Comparison of ENCODE assay signal across 16 cellular contexts in genomic region chr12:46921048-46921753, GRCh38.
DNase-seq lines count a peak whose midpoint lies in the region; ATAC-seq and TF ChIP-seq lines count a peak whose summit lies in the region.
"Had no signal": no experiment of that assay in that cellular context is flagged by ENCODE, and none has a peak within 500 bp of the region (broad histone marks: within the 10 kb centered on the region; RNA-seq: fewer than 3 reads in every experiment).

No MANE protein-coding gene starts in this region.

- intact Hi-C loops in MCF 10A (cut with micrococcal nuclease) = no loop called here
- intact Hi-C loops in breast epithelium (cut with DNase I; ENCODE audit: low total_unique reads) = loop anchor here (2.0 kb wide), 1 partner anchor 76 kb away; no protein-coding TSS in a partner anchor
- intact Hi-C loops in vagina (cut with DNase I) = no loop called here

- H4K20me1 ChIP-seq in SK-N-SH (ENCODE audit: insufficient read depth) = no peaks in the 10 kb centered on the region

- peak overlapping the region; percentile 71 for H3K27ac Mint-ChIP-seq in MCF 10A (ENCODE audit: low read depth, unreplicated experiment)
- H3K27ac Mint-ChIP-seq: stimulated activated naive CD8-positive, alpha-beta T cell treated with anti-CD3 and anti-CD28 coated beads, Interleukin-15, Interleukin-2, amounts not matched to agents 100 ng/mL and 50 ng/mL, for 24 hours had no signal

- CTCF ChIA-PET in MCF 10A (lab: Yijun Ruan, JAX) (interaction anchor here (0.6 kb wide), 1 partner anchor 168 kb away, joined by 4 read pairs; no protein-coding TSS in a partner anchor), SK-N-SH (lab: Yijun Ruan, JAX) (no interaction called here)

- peak in 1 of 2 experiments; percentile 83; a peak in 1 of 4 replicates for TF ChIP-seq EP300 in SK-N-SH (IDR thresholded peaks at IDR 0.05; ENCODE audit: borderline replicate concordance in 1 of 2, low read depth in 1 of 2, low read length in 1 of 2)

- H3K4me1 Mint-ChIP-seq in MCF 10A (ENCODE audit: insufficient read depth, unreplicated experiment) = peaks cover 19% of the 10 kb centered on the region

- DNase-seq in MCF 10A (ENCODE audit: unreplicated experiment) = peak; percentile 54
- DNase-seq in breast epithelium (ENCODE audit: low spot score in 2 of 2) = no peak
- DNase-seq in SK-N-SH = no peak
- DNase-seq in foreskin fibroblast = peak; percentile 42 to 70
- DNase-seq in vagina (ENCODE audit: extremely low spot score in 2 of 2) = no peak
- DNase-seq in activated effector memory CD4-positive, alpha-beta T cell treated with anti-CD3 and anti-CD28 coated beads, Interleukin-2, amount 50 U/mL, for 16 hours = no peak
- DNase-seq in KBM-7 = no peak
- DNase-seq: DMS79 treated with DMSO at 0.1 percent for 48 hours; stimulated activated CD4-positive, alpha-beta T cell treated with anti-CD3 and anti-CD28 coated beads, Interleukin-2, amount 100 ng/mL, for 24 hours had no signal

- H3K9me3 ChIP-seq in breast epithelium = no peaks in the 10 kb centered on the region
- no peaks in the 10 kb centered on the region for H3K9me3 ChIP-seq in SK-N-SH
- no peaks in the 10 kb centered on the region for H3K9me3 ChIP-seq in vagina
- H3K9me3 ChIP-seq: body of pancreas had no signal

- H3K4me3 ChIP-seq in breast epithelium = no peak overlapping the region
- no peak overlapping the region for H3K4me3 ChIP-seq in SK-N-SH (ENCODE audit: low read depth in 2 of 2, low read length in 1 of 2)
- no peak overlapping the region for H3K4me3 ChIP-seq in foreskin fibroblast (ENCODE audit: low read depth in 1 of 2, low read length in 2 of 2)
- no peak overlapping the region for H3K4me3 ChIP-seq in vagina
- H3K4me3 ChIP-seq: body of pancreas, lung had no signal

- H3K9me2 ChIP-seq in SK-N-SH = no peaks in the 10 kb centered on the region

- no peaks in the 10 kb centered on the region for H3K36me3 Mint-ChIP-seq in MCF 10A (ENCODE audit: insufficient read depth, unreplicated experiment)

- 52% methylated on average over 3 of the region's 3 CpGs for WGBS in SK-N-SH (ENCODE audit: low lambda C conversion rate)

- no peak overlapping the region for H3K4me3 Mint-ChIP-seq in MCF 10A (ENCODE audit: unreplicated experiment)
- H3K4me3 Mint-ChIP-seq: stimulated activated naive CD8-positive, alpha-beta T cell treated with anti-CD3 and anti-CD28 coated beads, Interleukin-15, Interleukin-2, amounts not matched to agents 100 ng/mL and 50 ng/mL, for 24 hours had no signal

- in situ Hi-C loops in KBM-7 (cut with MboI; ENCODE audit: low pct_unique_long_range_greater_than_20kb, low sequenced_read_pairs) = no loop called here

- H3K27me3 Mint-ChIP-seq in MCF 10A (ENCODE audit: insufficient read depth, unreplicated experiment) = no peaks in the 10 kb centered on the region

- H3K9ac ChIP-seq in SK-N-SH = peak overlapping the region; percentile 12
- H3K9ac ChIP-seq: parathyroid adenoma had no signal

- no peak for TF ChIP-seq CTCF in MCF 10A (IDR thresholded peaks at IDR 0.05; ENCODE audit: unreplicated experiment)
- no peak for TF ChIP-seq CTCF in breast epithelium (IDR thresholded peaks at IDR 0.05)
- TF ChIP-seq CTCF in SK-N-SH (IDR thresholded peaks at IDR 0.05) = no peak
- no peak for TF ChIP-seq CTCF in foreskin fibroblast (IDR thresholded peaks at IDR 0.05; ENCODE audit: low read depth, low read length)
- no peak for TF ChIP-seq CTCF in vagina (IDR thresholded peaks at IDR 0.05)

- no peak for TF ChIP-seq RAD21 in SK-N-SH (IDR thresholded peaks at IDR 0.05; ENCODE audit: low read length)

- POLR2A ChIA-PET in MCF 10A (lab: Yijun Ruan, JAX) (no interaction called here), SK-N-SH (lab: Yijun Ruan, JAX) (no interaction called here)

- H3K9me3 Mint-ChIP-seq in MCF 10A (ENCODE audit: unreplicated experiment) = no peaks in the 10 kb centered on the region

- H3K4me1 ChIP-seq in breast epithelium (no peaks in the 10 kb centered on the region), SK-N-SH (ENCODE audit: control insufficient read depth in 1 of 2, insufficient read depth in 2 of 2, low read depth in 1 of 2, low read length in 1 of 2) (peaks cover 0 to 30% of the 10 kb centered on the region in 2 experiments), vagina (no peaks in the 10 kb centered on the region)
- H3K4me1 ChIP-seq: body of pancreas had no signal

- H3K27me3 ChIP-seq in breast epithelium (no peaks in the 10 kb centered on the region), SK-N-SH (ENCODE audit: insufficient read depth) (no peaks in the 10 kb centered on the region), vagina (no peaks in the 10 kb centered on the region)
- H3K27me3 ChIP-seq: body of pancreas had no signal

- TF ChIP-seq POLR2A in breast epithelium (IDR thresholded peaks at IDR 0.05) = no peak
- TF ChIP-seq POLR2A in vagina (IDR thresholded peaks at IDR 0.05) = no peak

- no TSS peak for BruUV-seq in MCF 10A (replicated peaks; lab: Mats Ljungman, UMichigan)

- H2AFZ ChIP-seq in SK-N-SH (ENCODE audit: low read depth) = no peak overlapping the region
- H2AFZ ChIP-seq: parathyroid adenoma had no signal

- no peaks in the 10 kb centered on the region for H3K79me2 ChIP-seq in SK-N-SH (ENCODE audit: insufficient read depth)
- H3K79me2 ChIP-seq: parathyroid adenoma had no signal

- H3K27ac ChIP-seq in breast epithelium (peak overlapping the region in 1 of 2 donors; percentile 43), SK-N-SH (ENCODE audit: low read depth in 2 of 2, low read length in 1 of 2) (peak overlapping the region; percentile 90 to 94; a peak in 3 of 4 replicates), vagina (peak overlapping the region; percentile 52)
- H3K27ac ChIP-seq: 22Rv1, body of pancreas, parathyroid adenoma had no signal

- H3F3A ChIP-seq in SK-N-SH (replicated peaks; ENCODE audit: insufficient read depth) = peaks cover 27% of the 10 kb centered on the region

- H3K4me2 ChIP-seq in SK-N-SH = peak overlapping the region; percentile 46

- no peaks in the 10 kb centered on the region for H3K36me3 ChIP-seq in breast epithelium
- H3K36me3 ChIP-seq in SK-N-SH (replicated peaks in 1 of 2; ENCODE audit: control insufficient read depth in 1 of 2, insufficient read depth in 2 of 2, low read length in 1 of 2) = no peaks in the 10 kb centered on the region
- H3K36me3 ChIP-seq in vagina = no peaks in the 10 kb centered on the region

- no peak for ATAC-seq in HG02973 (IDR thresholded peaks at IDR 0.05; ENCODE audit: unreplicated experiment)
- ATAC-seq: body of pancreas, Panc1 had no signal

TF ChIP-seq in SK-N-SH, 30 proteins besides CTCF, POLR2A, EP300 and RAD21:
- TF ChIP-seq PBX3 (IDR thresholded peaks at IDR 0.05) (peak; percentile 92), TEAD4 (IDR thresholded peaks at IDR 0.05; ENCODE audit: borderline replicate concordance, insufficient read depth) (peak; percentile 67), NFIC (IDR thresholded peaks at IDR 0.05; ENCODE audit: borderline replicate concordance) (peak; percentile 33; the same call in 1 of the 2 replicates), MEF2A (IDR thresholded peaks at IDR 0.05; ENCODE audit: borderline replicate concordance, low read depth) (peak; percentile 43; the same call in 1 of the 2 replicates), SIN3A (IDR thresholded peaks at IDR 0.05; ENCODE audit: borderline replicate concordance, low read depth, low read length) (no peak), MAX (IDR thresholded peaks at IDR 0.05; ENCODE audit: low read depth) (peak; percentile 23; the same call in 1 of the 2 replicates), FOSL2 (IDR thresholded peaks at IDR 0.05; ENCODE audit: borderline replicate concordance, low read depth) (peak; percentile 95), TCF12 (IDR thresholded peaks at IDR 0.05) (peak; percentile 85), FOXM1 (IDR thresholded peaks at IDR 0.05; ENCODE audit: low read depth) (peak; percentile 84), JUND (IDR thresholded peaks at IDR 0.05) (peak; percentile 90), RFX5 (IDR thresholded peaks at IDR 0.05; ENCODE audit: low read length) (no peak), MXI1 (IDR thresholded peaks at IDR 0.05; ENCODE audit: low read depth, low read length) (no peak)

Comparison
In these comparisons a context has a peak if more than half of its experiments do, and no peak if none do; other contexts are left out.
1. DNase-seq: peak in MCF 10A (single experiment) and foreskin fibroblast (2 of 2); none in breast epithelium (0 of 2), SK-N-SH (single experiment), vagina (0 of 2), activated effector memory CD4-positive, alpha-beta T cell treated with anti-CD3 and anti-CD28 coated beads, Interleukin-2, amount 50 U/mL, for 16 hours (single experiment) and KBM-7 (single experiment).